ENCODE assay signal across 1 cellular context in the genomic region with DNA sequence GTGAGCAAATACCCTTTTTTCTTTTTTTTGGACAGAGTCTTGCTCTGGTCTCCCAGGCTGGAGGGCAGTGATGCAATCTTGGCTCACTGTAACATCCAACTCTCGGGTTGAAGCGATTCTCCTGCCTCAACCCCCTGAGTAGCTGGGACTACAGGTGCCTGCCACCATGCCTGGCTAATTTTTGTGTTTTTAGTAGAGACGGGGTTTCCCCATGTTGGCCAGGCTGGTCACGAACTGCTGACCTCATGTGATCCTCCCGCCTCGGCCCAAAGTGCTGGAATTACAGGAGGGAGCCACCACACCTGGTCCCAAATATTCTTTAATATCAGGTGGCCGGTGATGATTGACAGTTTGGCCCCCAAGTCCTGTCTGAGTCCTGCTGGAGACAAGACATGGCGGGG.
TF ChIP-seq lines count a peak whose summit lies in the region.

No MANE protein-coding gene starts in this region.

TF ChIP-seq in K562, 482 proteins besides CTCF, POLR2A, EP300 and RAD21:
- TF ChIP-seq CEBPG (CRISPR knock-in tag; IDR thresholded peaks at IDR 0.05): peak; percentile 70
- TF ChIP-seq CEBPG (tag; conservative IDR thresholded peaks at IDR 0.05 in 1 of 2, IDR thresholded peaks at IDR 0.05 in 1 of 2): peak; percentile 22 to 65; a peak in 3 of 4 replicates
- TF ChIP-seq ASH1L (IDR thresholded peaks at IDR 0.05; ENCODE audit: borderline replicate concordance, low read depth, partially characterized antibody): no peak
- TF ChIP-seq EP400 (IDR thresholded peaks at IDR 0.05): no peak
- peak; percentile 81 for TF ChIP-seq ATF3 (IDR thresholded peaks at IDR 0.05)
- no peak for TF ChIP-seq ATF3 (CRISPR knock-in tag; conservative IDR thresholded peaks at IDR 0.05)
- no peak for TF ChIP-seq RBM17 (IDR thresholded peaks at IDR 0.05; ENCODE audit: borderline replicate concordance, low read depth, low read length)
- peak; percentile 73 for TF ChIP-seq CEBPB (tag; IDR thresholded peaks at IDR 0.05)
- no peak for TF ChIP-seq ZNF644 (tag; IDR thresholded peaks at IDR 0.05; ENCODE audit: low read depth)
- TF ChIP-seq L3MBTL2 (IDR thresholded peaks at IDR 0.05): no peak
- no peak for TF ChIP-seq BDP1 (IDR thresholded peaks at IDR 0.05; ENCODE audit: insufficient read depth, insufficient read length)
- TF ChIP-seq ZNF384 (IDR thresholded peaks at IDR 0.05; ENCODE audit: low read depth, low read length): no peak
- TF ChIP-seq ZNF780A (CRISPR knock-in tag; IDR thresholded peaks at IDR 0.05): no peak
- TF ChIP-seq MAFF (IDR thresholded peaks at IDR 0.05; ENCODE audit: low read length): no peak
- no peak for TF ChIP-seq ZNF766 (CRISPR knock-in tag; conservative IDR thresholded peaks at IDR 0.05)
- no peak for TF ChIP-seq ZNF75A (CRISPR knock-in tag; IDR thresholded peaks at IDR 0.05)
